Comparison of ENCODE assay signal across 21 cellular contexts in genomic region chr7:52639126-52639525, GRCh38.
DNase-seq lines count a peak whose midpoint lies in the region; FAIRE-seq and TF ChIP-seq lines count a peak whose summit lies in the region.
"Had no signal": no experiment of that assay in that cellular context is flagged by ENCODE, and none has a peak within 500 bp of the region (broad histone marks: within the 10 kb centered on the region; RNA-seq: fewer than 3 reads in every experiment).

No MANE protein-coding gene starts in this region.

- H3K36me3 ChIP-seq in HUES48 (ENCODE audit: control insufficient read depth, insufficient read depth, low read length) (no peaks in the 10 kb centered on the region), astrocyte (ENCODE audit: insufficient read depth, low read length) (no peaks in the 10 kb centered on the region)
- H3K36me3 ChIP-seq: BLaER1 treated with 17β-estradiol and CSF1 and Interleukin-3, amounts not matched to agents 10 nM and 100 nM; SJSA1 had no signal

- H3K9me3 Mint-ChIP-seq in astrocyte (ENCODE audit: unreplicated experiment): no peaks in the 10 kb centered on the region

- H3K9ac ChIP-seq in HUES48 (ENCODE audit: low read depth, low read length) (no peak overlapping the region), astrocyte (ENCODE audit: low read length) (peak overlapping the region; percentile 27)
- H3K9ac ChIP-seq: BLaER1 treated with 17β-estradiol and CSF1 and Interleukin-3, amounts not matched to agents 10 nM and 100 nM had no signal

- no peaks in the 10 kb centered on the region for H3K79me2 ChIP-seq in astrocyte (ENCODE audit: insufficient read depth, low read length)

- no peaks in the 10 kb centered on the region for H3K9me3 ChIP-seq in HUES48 (ENCODE audit: control insufficient read depth, insufficient read depth, low read length)
- no peaks in the 10 kb centered on the region for H3K9me3 ChIP-seq in astrocyte (ENCODE audit: insufficient read depth, low read depth, low read length)
- H3K9me3 ChIP-seq: BLaER1 treated with 17β-estradiol and CSF1 and Interleukin-3, amounts not matched to agents 10 nM and 100 nM had no signal

- no peak overlapping the region for H3K4me3 Mint-ChIP-seq in astrocyte (ENCODE audit: unreplicated experiment)
- H3K4me3 Mint-ChIP-seq: CD8-positive, alpha-beta T cell; HFFc6 had no signal

- no peaks in the 10 kb centered on the region for H3K27me3 Mint-ChIP-seq in astrocyte (ENCODE audit: low read depth, unreplicated experiment)

- FAIRE-seq in astrocyte (lab: Jason Lieb, UNC): no peak
- FAIRE-seq: GM12891, GM19239 had no signal

- no peaks in the 10 kb centered on the region for H3K27me3 ChIP-seq in HUES48 (ENCODE audit: control insufficient read depth, insufficient read depth, low read length)
- no peaks in the 10 kb centered on the region for H3K27me3 ChIP-seq in astrocyte (ENCODE audit: insufficient read depth, low read length)
- H3K27me3 ChIP-seq: BLaER1 treated with 17β-estradiol and CSF1 and Interleukin-3, amounts not matched to agents 10 nM and 100 nM; SJSA1 had no signal

- peak overlapping the region; percentile 92 for H3K27ac Mint-ChIP-seq in astrocyte (ENCODE audit: unreplicated experiment)
- H3K27ac Mint-ChIP-seq: CD8-positive, alpha-beta T cell; HFFc6 had no signal

- no peak for TF ChIP-seq CTCF in astrocyte (IDR thresholded peaks at IDR 0.05; ENCODE audit: insufficient read depth, low read depth, low read length)

- no peaks in the 10 kb centered on the region for H4K20me1 ChIP-seq in astrocyte (ENCODE audit: insufficient read depth, low read length)
- H4K20me1 ChIP-seq: BLaER1 treated with 17β-estradiol and CSF1 and Interleukin-3, amounts not matched to agents 10 nM and 100 nM had no signal

- no peaks in the 10 kb centered on the region for H3K36me3 Mint-ChIP-seq in astrocyte (ENCODE audit: low read depth, unreplicated experiment)
- H3K36me3 Mint-ChIP-seq: CD8-positive, alpha-beta T cell had no signal

- H3K4me1 Mint-ChIP-seq in astrocyte (ENCODE audit: low read depth, unreplicated experiment): peaks cover 19% of the 10 kb centered on the region

- peaks cover 31% of the 10 kb centered on the region for H3K4me1 ChIP-seq in HUES48 (ENCODE audit: control insufficient read depth, insufficient read depth, low read length)
- peaks cover 14% of the 10 kb centered on the region for H3K4me1 ChIP-seq in astrocyte (ENCODE audit: insufficient read depth, low read length)
- H3K4me1 ChIP-seq: BLaER1 treated with 17β-estradiol and CSF1 and Interleukin-3, amounts not matched to agents 10 nM and 100 nM; SJSA1 had no signal

- peak; percentile 29 for DNase-seq in astrocyte (ENCODE audit: low read depth)
- DNase-seq in iPS-NIHi11 (ENCODE audit: low spot score): peak; percentile 37
- DNase-seq in activated CD8-positive, alpha-beta memory T cell treated with anti-CD3 and anti-CD28 coated beads for 24 hours: no peak
- DNase-seq in DMS114 treated with DMSO at 0.1 percent for 48 hours (lab: John Stamatoyannopoulos, UW; ENCODE audit: unreplicated experiment): no peak
- DNase-seq in NCI-H1694 treated with DMSO at 0.1 percent for 48 hours (lab: John Stamatoyannopoulos, UW): no peak
- DNase-seq in NCI-H146 (lab: John Stamatoyannopoulos, UW): no peak
- DNase-seq: Calu3; CD8-positive, alpha-beta T cell; DMS53; EL; HFFc6; KBM-7; MV-4-11; NCI-H1930; NCI-H526; SW 1271 had no signal

- peak overlapping the region; percentile 93 for H3K27ac ChIP-seq in HUES48 (ENCODE audit: low read depth, low read length)
- H3K27ac ChIP-seq in astrocyte (ENCODE audit: low read depth, low read length): peak overlapping the region; percentile 79
- H3K27ac ChIP-seq: BLaER1 treated with 17β-estradiol and CSF1 and Interleukin-3, amounts not matched to agents 10 nM and 100 nM; SJSA1 had no signal

- H3K4me2 ChIP-seq in astrocyte (ENCODE audit: low read length): peak overlapping the region; percentile 52
- H3K4me2 ChIP-seq: BLaER1 treated with 17β-estradiol and CSF1 and Interleukin-3, amounts not matched to agents 10 nM and 100 nM had no signal

- H3K4me3 ChIP-seq in HUES48 (ENCODE audit: low read depth, low read length) (no peak overlapping the region), astrocyte (ENCODE audit: insufficient read depth, low read depth, low read length) (no peak overlapping the region)
- H3K4me3 ChIP-seq: BLaER1 treated with 17β-estradiol and CSF1 and Interleukin-3, amounts not matched to agents 10 nM and 100 nM; SJSA1 had no signal

- H2AFZ ChIP-seq in astrocyte (ENCODE audit: low read depth, low read length): peak overlapping the region; percentile 28

Comparison
In these comparisons a context has a peak if more than half of its experiments do, and no peak if none do; other contexts are left out.
1. DNase-seq: peak in astrocyte (single experiment) and iPS-NIHi11 (single experiment); none in activated CD8-positive, alpha-beta memory T cell treated with anti-CD3 and anti-CD28 coated beads for 24 hours (single experiment), DMS114 treated with DMSO at 0.1 percent for 48 hours (single experiment), NCI-H1694 treated with DMSO at 0.1 percent for 48 hours (single experiment) and NCI-H146 (single experiment).